In the genomic region with DNA sequence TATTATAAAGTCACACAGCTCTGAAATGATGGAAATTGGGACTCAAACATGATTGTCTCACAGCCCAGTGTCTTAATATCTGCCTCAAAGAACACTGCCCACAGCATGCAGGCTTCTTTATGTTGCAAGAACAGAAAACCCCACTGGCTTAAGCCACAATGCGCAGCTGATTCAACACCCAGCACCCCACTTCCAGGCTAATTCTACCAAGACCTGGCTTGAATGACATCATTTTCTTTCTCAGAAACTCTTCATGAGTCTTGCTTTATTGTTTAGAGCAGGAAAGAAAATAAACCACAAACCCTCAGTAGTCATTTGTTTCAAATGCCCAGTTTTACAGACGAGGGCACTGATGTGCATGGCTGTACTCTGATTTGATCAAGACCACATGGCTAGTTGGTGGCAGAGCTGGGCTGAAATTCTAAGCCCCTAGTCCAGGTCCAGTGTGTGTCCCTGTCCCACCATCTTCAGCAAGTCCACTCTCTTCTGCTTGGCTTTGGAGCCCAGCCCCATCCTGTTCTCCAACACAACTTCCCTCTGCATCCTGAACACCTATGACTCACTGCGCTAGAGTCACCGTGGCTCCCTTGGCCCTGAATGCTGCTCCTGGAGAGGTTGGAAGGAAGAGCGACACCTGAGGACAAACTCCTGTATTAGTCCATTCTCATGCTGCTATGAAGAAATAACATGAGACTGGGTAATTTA, we compare ENCODE assay signal across 9 cellular contexts. TPM values are rescaled to one million over a fixed set of nuclear protein-coding genes. Genes with fewer than 3 reads are reported as not detected.
DNase-seq lines count a peak whose midpoint lies in the region; ATAC-seq, FAIRE-seq and TF ChIP-seq lines count a peak whose summit lies in the region.
"Had no signal": no experiment of that assay in that cellular context is flagged by ENCODE, and none has a peak within 500 bp of the region (broad histone marks: within the 10 kb centered on the region; RNA-seq: fewer than 3 reads in every experiment).

No MANE protein-coding gene starts in this region.

- TF ChIP-seq POLR2A in GM12891 (IDR thresholded peaks at IDR 0.05; ENCODE audit: low read depth, low read length) (no peak; the same call in 1 of the 2 replicates), H1 (IDR thresholded peaks at IDR 0.05; ENCODE audit: control extremely low read depth in 1 of 2, low read depth in 2 of 2, low read length in 2 of 2) (no peak)

- H3K27me3 ChIP-seq in H1 (replicated peaks in 1 of 4; ENCODE audit: control insufficient read depth in 3 of 4, extremely low read depth in 1 of 4, insufficient read depth in 3 of 4, low read length in 3 of 4) = no peaks in the 10 kb centered on the region

- H3K27me3 Mint-ChIP-seq in T-helper 17 cell = no peaks in the 10 kb centered on the region

- H3K4me1 Mint-ChIP-seq in T-helper 17 cell = peaks cover 36% of the 10 kb centered on the region

- TF ChIP-seq RAD21 in H1 (IDR thresholded peaks at IDR 0.05 in 1 of 2, conservative IDR thresholded peaks at IDR 0.05 in 1 of 2; ENCODE audit: low read depth in 2 of 2, low read length in 2 of 2) = no peak

- no peak overlapping the region for H2BK5ac ChIP-seq in H1 (ENCODE audit: low read depth, low read length)

- peak overlapping the region; percentile 35 for H3K4ac ChIP-seq in H1 (replicated peaks; ENCODE audit: insufficient read length, low read depth, low read length)

- no peak overlapping the region for H3K4me3 ChIP-seq in H1 (ENCODE audit: extremely low read depth in 1 of 4, insufficient read depth in 2 of 4, low read depth in 3 of 4, low read length in 4 of 4)

- H3K79me2 ChIP-seq in H1 (ENCODE audit: control insufficient read depth in 1 of 2, insufficient read depth in 2 of 2, low read length in 2 of 2) = no peaks in the 10 kb centered on the region

- no peak overlapping the region for H3K4me2 ChIP-seq in H1 (ENCODE audit: insufficient read depth in 1 of 2, low read depth in 2 of 2, low read length in 2 of 2)

- H3K27ac Mint-ChIP-seq in T-helper 17 cell = peak overlapping the region; percentile 89

- H3K18ac ChIP-seq in H1 (ENCODE audit: extremely low read depth, low read length) = no peak overlapping the region

- no peak for DNase-seq in GM12891 (ENCODE audit: insufficient read length, low spot score)
- no peak for DNase-seq in T-helper 17 cell
- DNase-seq in H1 (ENCODE audit: low read depth in 1 of 2, low spot score in 2 of 2) = no peak
- DNase-seq in sciatic nerve (ENCODE audit: low spot score) = no peak
- no peak for DNase-seq in effector CD8-positive, alpha-beta T cell (lab: John Stamatoyannopoulos, UW)
- no peak for DNase-seq in NCI-H526 (lab: John Stamatoyannopoulos, UW)

- H2AFZ ChIP-seq in H1 (ENCODE audit: low read length) = no peak overlapping the region

- no peaks in the 10 kb centered on the region for H3K79me1 ChIP-seq in H1 (ENCODE audit: low read depth, low read length)

- H4K5ac ChIP-seq in H1 (ENCODE audit: insufficient read length, low read depth, low read length) = no peak overlapping the region

- intact Hi-C loops in sciatic nerve (cut with DNase I) = no loop called here

- H4K8ac ChIP-seq in H1 (ENCODE audit: extremely low read depth, insufficient read depth, low read length) = no peak overlapping the region

- POLR2A ChIA-PET in H1 (lab: Charles Lee; ENCODE audit: partially characterized antibody) = interaction anchor here (0.7 kb wide), 1 partner anchor 1730 kb away, joined by 3 read pairs; no protein-coding TSS in a partner anchor

- no peak overlapping the region for H3K56ac ChIP-seq in H1 (replicated peaks; ENCODE audit: insufficient read length, low read depth, low read length)

- H3K4me3 Mint-ChIP-seq in T-helper 17 cell = peak overlapping the region; percentile 61
- H3K4me3 Mint-ChIP-seq: neural crest cell had no signal

- H3K27ac ChIP-seq in H1 (ENCODE audit: low read depth, low read length) = no peak overlapping the region

- no peak overlapping the region for H3K14ac ChIP-seq in H1 (ENCODE audit: insufficient read length)

- peak overlapping the region; percentile 68; the same call in 1 of the 2 replicates for H2BK12ac ChIP-seq in H1 (ENCODE audit: low read depth, low read length)

- peak overlapping the region; percentile 43; the same call in 1 of the 2 replicates for H2BK20ac ChIP-seq in H1 (ENCODE audit: low read length)

- no peak for TF ChIP-seq EP300 in H1 (IDR thresholded peaks at IDR 0.05; ENCODE audit: borderline replicate concordance in 1 of 2, low read depth in 2 of 2, low read length in 2 of 2)

- H3K36me3 ChIP-seq in H1 (ENCODE audit: control insufficient read depth in 2 of 4, insufficient read depth in 4 of 4, low read length in 3 of 4) = no peaks in the 10 kb centered on the region

- peak overlapping the region; percentile 10; the same call in 1 of the 2 replicates for H2BK15ac ChIP-seq in H1 (ENCODE audit: low read length)

- TF ChIP-seq CTCF in H1 (IDR thresholded peaks at IDR 0.05; ENCODE audit: control extremely low read depth in 1 of 3, insufficient read depth in 1 of 3, low read depth in 1 of 3, low read length in 3 of 3) = no peak

- WGBS in H1 (ENCODE audit: extremely low coverage in 1 of 2, insufficient coverage in 1 of 2, insufficient read length in 1 of 2, insufficient replicate concordance in 2 of 2, low coverage in 1 of 2, low lambda C conversion rate in 2 of 2, missing lambda C conversion rate in 1 of 2), 2 experiments = 93% methylated on average over 5 of the region's 5 CpGs; no CpG with 5 or more reads in 1 of the 2 experiments

- no peak overlapping the region for H4K91ac ChIP-seq in H1 (replicated peaks; ENCODE audit: insufficient read length, low read length)

- H2BK120ac ChIP-seq in H1 (replicated peaks; ENCODE audit: low read depth, low read length) = no peak overlapping the region

- peaks cover 16 to 37% (median 30%) of the 10 kb centered on the region in 4 experiments for H3K4me1 ChIP-seq in H1 (replicated peaks in 1 of 4; ENCODE audit: control insufficient read depth in 3 of 4, insufficient read depth in 4 of 4, low read length in 3 of 4)

- CTCF ChIA-PET in H1 (lab: Charles Lee; ENCODE audit: partially characterized antibody) = interaction anchor here (0.6 to 6.5 kb wide), 9 partner anchors 8 to 131 kb away, joined by 3 to 45 read pairs (median 5); no protein-coding TSS in a partner anchor

- FAIRE-seq in GM12891 (lab: Jason Lieb, UNC) (no peak), H1 (lab: Jason Lieb, UNC) (no peak)

- H2AK5ac ChIP-seq in H1 (ENCODE audit: low read depth, low read length) = no peak overlapping the region

- H3K9ac ChIP-seq in H1 (replicated peaks in 1 of 4; ENCODE audit: extremely low read depth in 1 of 4, low read depth in 3 of 4, low read length in 3 of 4) = no peak overlapping the region

- no peaks in the 10 kb centered on the region for H3K36me3 Mint-ChIP-seq in T-helper 17 cell (ENCODE audit: low read depth)

- ATAC-seq in T-helper 17 cell (peak; percentile 62), sciatic nerve (peak; percentile 2), HG03280 (IDR thresholded peaks at IDR 0.05; ENCODE audit: unreplicated experiment) (no peak), GM21825 (IDR thresholded peaks at IDR 0.05; ENCODE audit: unreplicated experiment) (no peak)

- H3K9me3 ChIP-seq in T-helper 17 cell (ENCODE audit: control insufficient read depth, low read length, poor library complexity, severe bottlenecking) (no peaks in the 10 kb centered on the region), H1 (ENCODE audit: insufficient read depth in 2 of 2, low read depth in 1 of 2, low read length in 1 of 2) (no peaks in the 10 kb centered on the region)

- H3K23ac ChIP-seq in H1 (ENCODE audit: insufficient read length) = no peak overlapping the region

- H4K20me1 ChIP-seq in H1 (replicated peaks in 1 of 2; ENCODE audit: control insufficient read depth in 1 of 2, insufficient read depth in 2 of 2, low read length in 2 of 2) = no peaks in the 10 kb centered on the region

- no peaks in the 10 kb centered on the region; the same call in 1 of the 2 replicates for H3K23me2 ChIP-seq in H1 (ENCODE audit: low read depth, low read length)

TF ChIP-seq in GM12891, 5 proteins besides CTCF, POLR2A, EP300 and RAD21:
- TF ChIP-seq POLR2AphosphoS5 (IDR thresholded peaks at IDR 0.05; ENCODE audit: low read depth, low read length) (0 out of 2 replicates have a peak, but pooled peaks have one; percentile 27), SPI1 (IDR thresholded peaks at IDR 0.05; ENCODE audit: low read depth, low read length) (no peak)

TF ChIP-seq in H1, 55 proteins besides CTCF, POLR2A, EP300 and RAD21:
- TF ChIP-seq KDM1A (IDR thresholded peaks at IDR 0.05; ENCODE audit: borderline replicate concordance, low read length) (no peak), EGR1 (IDR thresholded peaks at IDR 0.05; ENCODE audit: borderline replicate concordance, low read depth, low read length) (no peak), KDM4A (IDR thresholded peaks at IDR 0.05; ENCODE audit: low read depth, low read length, severe bottlenecking) (no peak), ATF2 (IDR thresholded peaks at IDR 0.05; ENCODE audit: low read length) (no peak)
TF ChIP-seq in H1: peak in this region for 0.

RNA-seq across cellular contexts. Expression of gene SRSF5, which starts 50.3 kb away (rescaled TPM):
- 378 TPM for polyA plus RNA-seq in GM12891 (2012; ENCODE audit: low read depth, missing spikeins)
- total RNA-seq in T-helper 17 cell (1,000 to 10,000 TPM; 1,334 to 1,459 TPM), sciatic nerve (566 TPM)
- total RNA-seq in H1 (2021; fragmentation: NEBNext Ultra II Directional; extraction: Animal tissue kit (Norgen Biotek cat#: 25700)) = 226 and 238 TPM in 2 replicates
- 101 and 114 TPM in 2 replicates for polyA plus RNA-seq in H1 (2011; rRNA removed)
- polyA plus RNA-seq in H1 (2011; cell fraction: cytosol; rRNA removed) = 369 TPM
- 200 TPM for polyA plus RNA-seq in H1 (2011; cell fraction: nucleus; rRNA removed)
- polyA plus RNA-seq in H1 (2012, experiment 1 of 2) = 380 to 494 TPM (median 401 TPM) in 4 replicates
- polyA plus RNA-seq in H1 (2012, experiment 2 of 2) = 62.0 TPM
- 219 TPM for polyA plus RNA-seq in H1 (2013, experiment 1 of 2)
- polyA plus RNA-seq in H1 (2013, experiment 2 of 2) = 196 TPM
- 82.9 and 96.4 TPM in 2 replicates for polyA minus RNA-seq in H1 (2011; rRNA and poly(A)+ RNA removed)
- 118 TPM for polyA minus RNA-seq in H1 (2011; cell fraction: cytosol; rRNA and poly(A)+ RNA removed)
- polyA minus RNA-seq in H1 (2011; cell fraction: nucleus; rRNA and poly(A)+ RNA removed) = 225 TPM

Comparison
In these comparisons a context has a peak if more than half of its experiments do, and no peak if none do; other contexts are left out.
1. ATAC-seq: peak in T-helper 17 cell (single experiment) and sciatic nerve (single experiment); none in HG03280 (single experiment) and GM21825 (single experiment).